ENCODE assay signal across 23 cellular contexts in genomic region chr5:100446879-100447278, GRCh38.
DNase-seq lines count a peak whose midpoint lies in the region; ATAC-seq and TF ChIP-seq lines count a peak whose summit lies in the region.
"Had no signal": no experiment of that assay in that cellular context is flagged by ENCODE, and none has a peak within 500 bp of the region (broad histone marks: within the 10 kb centered on the region; RNA-seq: fewer than 3 reads in every experiment).

No MANE protein-coding gene starts in this region.

- H4K20me1 ChIP-seq in GM23338 (replicated peaks; ENCODE audit: insufficient read depth): no peaks in the 10 kb centered on the region
- H4K20me1 ChIP-seq: BLaER1 treated with 17β-estradiol and CSF1 and Interleukin-3, amounts not matched to agents 10 nM and 100 nM had no signal

- no peak overlapping the region for H4K8ac ChIP-seq in mesenchymal stem cell (ENCODE audit: low read length)

- H3K36me3 ChIP-seq in mesenchymal stem cell (ENCODE audit: control insufficient read depth in 1 of 2, insufficient read depth in 2 of 2, low read depth in 1 of 2, low read length in 2 of 2) (no peaks in the 10 kb centered on the region), GM23338 (ENCODE audit: insufficient read depth) (no peaks in the 10 kb centered on the region)
- H3K36me3 ChIP-seq: BE2C; BLaER1 treated with 17β-estradiol and CSF1 and Interleukin-3, amounts not matched to agents 10 nM and 100 nM had no signal

- H3K79me2 ChIP-seq in GM23338 (replicated peaks; ENCODE audit: insufficient read depth): no peaks in the 10 kb centered on the region

- WGBS in mesenchymal stem cell: no CpG with 5 or more reads among the region's 1 CpG

- H3K4me3 Mint-ChIP-seq in GM23338: no peak overlapping the region
- H3K4me3 Mint-ChIP-seq: CD14-positive monocyte; CD4-positive, alpha-beta T cell; CD8-positive, alpha-beta memory T cell had no signal

- H3K27ac ChIP-seq in mesenchymal stem cell (ENCODE audit: low read length, poor library complexity, severe bottlenecking) (no peak overlapping the region), GM23338 (ENCODE audit: low read depth) (no peak overlapping the region)
- H3K27ac ChIP-seq: A549; BLaER1 treated with 17β-estradiol and CSF1 and Interleukin-3, amounts not matched to agents 10 nM and 100 nM had no signal

- H3K36me3 Mint-ChIP-seq in GM23338 (ENCODE audit: low read depth): no peaks in the 10 kb centered on the region
- H3K36me3 Mint-ChIP-seq: CD14-positive monocyte; CD8-positive, alpha-beta memory T cell had no signal

- no peak overlapping the region for H3K18ac ChIP-seq in mesenchymal stem cell (ENCODE audit: low read depth in 1 of 2, low read length in 2 of 2)

- H3K27me3 ChIP-seq in mesenchymal stem cell (ENCODE audit: control insufficient read depth in 1 of 2, insufficient read depth in 1 of 2, low read length in 2 of 2) (no peaks in the 10 kb centered on the region), GM23338 (ENCODE audit: insufficient read depth) (no peaks in the 10 kb centered on the region)
- H3K27me3 ChIP-seq: BE2C; BLaER1 treated with 17β-estradiol and CSF1 and Interleukin-3, amounts not matched to agents 10 nM and 100 nM had no signal

- peaks cover 6% of the 10 kb centered on the region for H3K9me3 ChIP-seq in mesenchymal stem cell (ENCODE audit: control insufficient read depth, low read length)
- H3K9me3 ChIP-seq: A549; BE2C; BLaER1 treated with 17β-estradiol and CSF1 and Interleukin-3, amounts not matched to agents 10 nM and 100 nM had no signal

- no peak overlapping the region for H2BK5ac ChIP-seq in mesenchymal stem cell (ENCODE audit: low read depth, low read length, poor library complexity, severe bottlenecking)

- H3K4me2 ChIP-seq in mesenchymal stem cell (ENCODE audit: low read length, poor library complexity, severe bottlenecking) (no peak overlapping the region), GM23338 (no peak overlapping the region)
- H3K4me2 ChIP-seq: A549; BLaER1 treated with 17β-estradiol and CSF1 and Interleukin-3, amounts not matched to agents 10 nM and 100 nM had no signal

- H2BK120ac ChIP-seq in mesenchymal stem cell (ENCODE audit: low read depth, low read length): no peak overlapping the region

- no peak overlapping the region for H3K9ac ChIP-seq in mesenchymal stem cell (ENCODE audit: low read length)
- H3K9ac ChIP-seq: BLaER1 treated with 17β-estradiol and CSF1 and Interleukin-3, amounts not matched to agents 10 nM and 100 nM had no signal

- TF ChIP-seq CTCF in LNCaP clone FGC (IDR thresholded peaks at IDR 0.05; ENCODE audit: control insufficient read depth, extremely low read depth, insufficient read depth): no peak
- TF ChIP-seq CTCF in GM23338 (conservative IDR thresholded peaks at IDR 0.05; ENCODE audit: low read depth in 2 of 2): no peak

- H3K23ac ChIP-seq in mesenchymal stem cell (ENCODE audit: low read length in 2 of 2): no peak overlapping the region

- no peak overlapping the region for H2AK5ac ChIP-seq in mesenchymal stem cell (ENCODE audit: low read length, severe bottlenecking)

- no peak overlapping the region for H3K14ac ChIP-seq in mesenchymal stem cell (ENCODE audit: low read length in 2 of 2)

- H3K27me3 Mint-ChIP-seq in GM23338 (ENCODE audit: insufficient read depth, low read depth, poor library complexity): no peaks in the 10 kb centered on the region
- H3K27me3 Mint-ChIP-seq: CD4-positive, alpha-beta T cell had no signal

- H3K4me1 ChIP-seq in mesenchymal stem cell (ENCODE audit: control insufficient read depth, insufficient read depth, low read depth, low read length) (no peaks in the 10 kb centered on the region), GM23338 (ENCODE audit: insufficient read depth) (no peaks in the 10 kb centered on the region)
- H3K4me1 ChIP-seq: A549 had no signal

- H3F3A ChIP-seq in GM23338 (replicated peaks; ENCODE audit: low read depth): no peaks in the 10 kb centered on the region

- H2BK15ac ChIP-seq in mesenchymal stem cell (ENCODE audit: low read depth, poor library complexity, severe bottlenecking): no peak overlapping the region

- H3K4me1 Mint-ChIP-seq in GM23338: no peaks in the 10 kb centered on the region
- H3K4me1 Mint-ChIP-seq: CD14-positive monocyte; CD8-positive, alpha-beta memory T cell had no signal

- no peak for ATAC-seq in HG03565 (IDR thresholded peaks at IDR 0.05; ENCODE audit: unreplicated experiment)
- no peak for ATAC-seq in GM23338
- ATAC-seq: A549, GM12878 had no signal

- no peak overlapping the region for H3K4me3 ChIP-seq in LNCaP clone FGC (ENCODE audit: low read depth, low read length)
- no peak overlapping the region for H3K4me3 ChIP-seq in mesenchymal stem cell (ENCODE audit: insufficient read depth in 1 of 2, low read depth in 1 of 2, low read length in 2 of 2)
- no peak overlapping the region for H3K4me3 ChIP-seq in GM23338
- H3K4me3 ChIP-seq: A549; BLaER1 treated with 17β-estradiol and CSF1 and Interleukin-3, amounts not matched to agents 10 nM and 100 nM; GM12878 had no signal

- H3K4ac ChIP-seq in mesenchymal stem cell (ENCODE audit: low read depth in 1 of 2, low read length in 2 of 2): no peak overlapping the region

- H2AFZ ChIP-seq in mesenchymal stem cell (ENCODE audit: low read depth, low read length) (no peak overlapping the region), GM23338 (no peak overlapping the region)

- DNase-seq in LNCaP clone FGC (ENCODE audit: low read depth) (peak; percentile 7), SK-N-DZ (ENCODE audit: low spot score) (peak; percentile 88), mesenchymal stem cell (peak; percentile 7), GM23338 (ENCODE audit: low spot score) (no peak), cerebellar cortex (ENCODE audit: low spot score) (no peak), cerebellar nuclear complex (lab: John Stamatoyannopoulos, UW) (no peak)
- DNase-seq: 8988T; ACHN; AML-193; BE2C; CD4-positive, alpha-beta T cell; CD8-positive, alpha-beta memory T cell; DMS 273 treated with DMSO at 0.1 percent for 48 hours; DMS79; EL; GDM1; H7; HCEC 1CT had no signal

- no peaks in the 10 kb centered on the region for H3K79me1 ChIP-seq in mesenchymal stem cell (replicated peaks; ENCODE audit: low read length, poor library complexity, severe bottlenecking)

- H4K91ac ChIP-seq in mesenchymal stem cell (ENCODE audit: low read length): no peak overlapping the region

- H3K9me3 Mint-ChIP-seq in GM23338: no peaks in the 10 kb centered on the region
- H3K9me3 Mint-ChIP-seq: CD4-positive, alpha-beta T cell; CD8-positive, alpha-beta memory T cell had no signal

- no peak overlapping the region for H3K27ac Mint-ChIP-seq in GM23338
- H3K27ac Mint-ChIP-seq: CD14-positive monocyte; CD4-positive, alpha-beta T cell; CD8-positive, alpha-beta memory T cell had no signal

- H3K9me2 ChIP-seq in GM23338 (ENCODE audit: insufficient read depth): no peaks in the 10 kb centered on the region

- no peak overlapping the region for H2BK12ac ChIP-seq in mesenchymal stem cell (ENCODE audit: low read length in 2 of 2)

TF ChIP-seq in GM23338, 12 proteins besides CTCF, POLR2A, EP300 and RAD21 (continues in another document):
- TF ChIP-seq REST (IDR thresholded peaks at IDR 0.05; ENCODE audit: unreplicated experiment) (no peak), STAT1 (IDR thresholded peaks at IDR 0.05; ENCODE audit: unreplicated experiment) (no peak)

Comparison
In these comparisons a context has a peak if more than half of its experiments do, and no peak if none do; other contexts are left out.
1. DNase-seq: peak in LNCaP clone FGC (single experiment), SK-N-DZ (single experiment) and mesenchymal stem cell (single experiment); none in GM23338 (single experiment), cerebellar cortex (single experiment) and cerebellar nuclear complex (0 of 2).